ENCODE assay signal across 1 cellular context in the genomic region with DNA sequence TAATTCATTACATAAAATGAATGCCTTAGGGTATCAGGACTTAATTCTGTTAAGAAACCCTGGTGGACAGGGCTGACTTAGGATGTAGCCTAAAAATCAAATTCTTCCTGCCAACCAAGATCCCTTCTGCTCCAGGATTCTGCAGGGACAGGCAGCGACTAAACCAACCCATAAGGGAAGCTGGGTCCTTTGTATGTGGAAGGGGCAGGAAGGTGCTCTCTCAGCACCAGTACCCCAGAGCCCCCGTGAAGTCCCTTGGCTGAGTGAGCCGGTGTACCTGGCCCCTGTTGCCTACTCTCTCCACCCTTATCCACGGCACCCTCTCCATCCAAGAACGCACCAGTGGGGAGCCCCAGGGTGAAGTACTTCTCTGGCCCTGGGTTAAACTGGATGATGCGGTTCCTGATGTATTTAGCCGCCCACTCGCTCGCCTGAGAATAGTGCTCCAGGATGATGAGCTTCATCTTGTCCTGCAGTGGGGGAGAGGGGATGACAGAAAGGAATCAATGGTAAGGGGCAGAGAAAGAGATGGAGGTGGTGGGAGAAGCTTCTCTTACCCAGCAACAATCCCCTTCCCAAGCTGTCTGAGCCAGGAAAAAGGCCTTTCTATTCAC.
TF ChIP-seq lines count a peak whose summit lies in the region.

No MANE protein-coding gene starts in this region.

TF ChIP-seq in GM12878, 131 proteins besides CTCF, POLR2A, EP300 and RAD21:
- TF ChIP-seq, protein P1, sequence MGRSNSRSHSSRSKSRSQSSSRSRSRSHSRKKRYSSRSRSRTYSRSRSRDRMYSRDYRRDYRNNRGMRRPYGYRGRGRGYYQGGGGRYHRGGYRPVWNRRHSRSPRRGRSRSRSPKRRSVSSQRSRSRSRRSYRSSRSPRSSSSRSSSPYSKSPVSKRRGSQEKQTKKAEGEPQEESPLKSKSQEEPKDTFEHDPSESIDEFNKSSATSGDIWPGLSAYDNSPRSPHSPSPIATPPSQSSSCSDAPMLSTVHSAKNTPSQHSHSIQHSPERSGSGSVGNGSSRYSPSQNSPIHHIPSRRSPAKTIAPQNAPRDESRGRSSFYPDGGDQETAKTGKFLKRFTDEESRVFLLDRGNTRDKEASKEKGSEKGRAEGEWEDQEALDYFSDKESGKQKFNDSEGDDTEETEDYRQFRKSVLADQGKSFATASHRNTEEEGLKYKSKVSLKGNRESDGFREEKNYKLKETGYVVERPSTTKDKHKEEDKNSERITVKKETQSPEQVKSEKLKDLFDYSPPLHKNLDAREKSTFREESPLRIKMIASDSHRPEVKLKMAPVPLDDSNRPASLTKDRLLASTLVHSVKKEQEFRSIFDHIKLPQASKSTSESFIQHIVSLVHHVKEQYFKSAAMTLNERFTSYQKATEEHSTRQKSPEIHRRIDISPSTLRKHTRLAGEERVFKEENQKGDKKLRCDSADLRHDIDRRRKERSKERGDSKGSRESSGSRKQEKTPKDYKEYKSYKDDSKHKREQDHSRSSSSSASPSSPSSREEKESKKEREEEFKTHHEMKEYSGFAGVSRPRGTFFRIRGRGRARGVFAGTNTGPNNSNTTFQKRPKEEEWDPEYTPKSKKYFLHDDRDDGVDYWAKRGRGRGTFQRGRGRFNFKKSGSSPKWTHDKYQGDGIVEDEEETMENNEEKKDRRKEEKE (IDR thresholded peaks at IDR 0.05), result no peak
- TF ChIP-seq ETV6 (conservative IDR thresholded peaks at IDR 0.05 in 1 of 2, IDR thresholded peaks at IDR 0.05 in 1 of 2; ENCODE audit: borderline replicate concordance in 1 of 2, low read depth in 1 of 2) (no peak), HDGF (IDR thresholded peaks at IDR 0.05) (no peak), SIX5 (IDR thresholded peaks at IDR 0.05; ENCODE audit: low read depth, low read length, severe bottlenecking) (no peak), IKZF1 (conservative IDR thresholded peaks at IDR 0.05) (no peak), SMC3 (IDR thresholded peaks at IDR 0.05; ENCODE audit: borderline replicate concordance, low read length) (no peak), CREB1 (IDR thresholded peaks at IDR 0.05; ENCODE audit: low read depth) (no peak), NR2F1 (conservative IDR thresholded peaks at IDR 0.05) (no peak), ZNF274 (IDR thresholded peaks at IDR 0.05; ENCODE audit: insufficient read depth, insufficient read length) (no peak)
- TF ChIP-seq, protein P2, sequence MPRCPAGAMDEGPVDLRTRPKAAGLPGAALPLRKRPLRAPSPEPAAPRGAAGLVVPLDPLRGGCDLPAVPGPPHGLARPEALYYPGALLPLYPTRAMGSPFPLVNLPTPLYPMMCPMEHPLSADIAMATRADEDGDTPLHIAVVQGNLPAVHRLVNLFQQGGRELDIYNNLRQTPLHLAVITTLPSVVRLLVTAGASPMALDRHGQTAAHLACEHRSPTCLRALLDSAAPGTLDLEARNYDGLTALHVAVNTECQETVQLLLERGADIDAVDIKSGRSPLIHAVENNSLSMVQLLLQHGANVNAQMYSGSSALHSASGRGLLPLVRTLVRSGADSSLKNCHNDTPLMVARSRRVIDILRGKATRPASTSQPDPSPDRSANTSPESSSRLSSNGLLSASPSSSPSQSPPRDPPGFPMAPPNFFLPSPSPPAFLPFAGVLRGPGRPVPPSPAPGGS (IDR thresholded peaks at IDR 0.05; ENCODE audit: borderline replicate concordance, insufficient read depth, low read depth, low read length, poor library complexity, severe bottlenecking), result no peak
- TF ChIP-seq, protein P3, sequence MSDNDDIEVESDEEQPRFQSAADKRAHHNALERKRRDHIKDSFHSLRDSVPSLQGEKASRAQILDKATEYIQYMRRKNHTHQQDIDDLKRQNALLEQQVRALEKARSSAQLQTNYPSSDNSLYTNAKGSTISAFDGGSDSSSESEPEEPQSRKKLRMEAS (IDR thresholded peaks at IDR 0.05; ENCODE audit: low read depth, low read length), result no peak
- TF ChIP-seq, protein P4, sequence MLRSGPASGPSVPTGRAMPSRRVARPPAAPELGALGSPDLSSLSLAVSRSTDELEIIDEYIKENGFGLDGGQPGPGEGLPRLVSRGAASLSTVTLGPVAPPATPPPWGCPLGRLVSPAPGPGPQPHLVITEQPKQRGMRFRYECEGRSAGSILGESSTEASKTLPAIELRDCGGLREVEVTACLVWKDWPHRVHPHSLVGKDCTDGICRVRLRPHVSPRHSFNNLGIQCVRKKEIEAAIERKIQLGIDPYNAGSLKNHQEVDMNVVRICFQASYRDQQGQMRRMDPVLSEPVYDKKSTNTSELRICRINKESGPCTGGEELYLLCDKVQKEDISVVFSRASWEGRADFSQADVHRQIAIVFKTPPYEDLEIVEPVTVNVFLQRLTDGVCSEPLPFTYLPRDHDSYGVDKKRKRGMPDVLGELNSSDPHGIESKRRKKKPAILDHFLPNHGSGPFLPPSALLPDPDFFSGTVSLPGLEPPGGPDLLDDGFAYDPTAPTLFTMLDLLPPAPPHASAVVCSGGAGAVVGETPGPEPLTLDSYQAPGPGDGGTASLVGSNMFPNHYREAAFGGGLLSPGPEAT (IDR thresholded peaks at IDR 0.05; ENCODE audit: low read depth), result no peak
- TF ChIP-seq, protein P5, sequence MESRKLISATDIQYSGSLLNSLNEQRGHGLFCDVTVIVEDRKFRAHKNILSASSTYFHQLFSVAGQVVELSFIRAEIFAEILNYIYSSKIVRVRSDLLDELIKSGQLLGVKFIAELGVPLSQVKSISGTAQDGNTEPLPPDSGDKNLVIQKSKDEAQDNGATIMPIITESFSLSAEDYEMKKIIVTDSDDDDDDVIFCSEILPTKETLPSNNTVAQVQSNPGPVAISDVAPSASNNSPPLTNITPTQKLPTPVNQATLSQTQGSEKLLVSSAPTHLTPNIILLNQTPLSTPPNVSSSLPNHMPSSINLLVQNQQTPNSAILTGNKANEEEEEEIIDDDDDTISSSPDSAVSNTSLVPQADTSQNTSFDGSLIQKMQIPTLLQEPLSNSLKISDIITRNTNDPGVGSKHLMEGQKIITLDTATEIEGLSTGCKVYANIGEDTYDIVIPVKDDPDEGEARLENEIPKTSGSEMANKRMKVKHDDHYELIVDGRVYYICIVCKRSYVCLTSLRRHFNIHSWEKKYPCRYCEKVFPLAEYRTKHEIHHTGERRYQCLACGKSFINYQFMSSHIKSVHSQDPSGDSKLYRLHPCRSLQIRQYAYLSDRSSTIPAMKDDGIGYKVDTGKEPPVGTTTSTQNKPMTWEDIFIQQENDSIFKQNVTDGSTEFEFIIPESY (IDR thresholded peaks at IDR 0.05), result no peak
- TF ChIP-seq, protein P6, sequence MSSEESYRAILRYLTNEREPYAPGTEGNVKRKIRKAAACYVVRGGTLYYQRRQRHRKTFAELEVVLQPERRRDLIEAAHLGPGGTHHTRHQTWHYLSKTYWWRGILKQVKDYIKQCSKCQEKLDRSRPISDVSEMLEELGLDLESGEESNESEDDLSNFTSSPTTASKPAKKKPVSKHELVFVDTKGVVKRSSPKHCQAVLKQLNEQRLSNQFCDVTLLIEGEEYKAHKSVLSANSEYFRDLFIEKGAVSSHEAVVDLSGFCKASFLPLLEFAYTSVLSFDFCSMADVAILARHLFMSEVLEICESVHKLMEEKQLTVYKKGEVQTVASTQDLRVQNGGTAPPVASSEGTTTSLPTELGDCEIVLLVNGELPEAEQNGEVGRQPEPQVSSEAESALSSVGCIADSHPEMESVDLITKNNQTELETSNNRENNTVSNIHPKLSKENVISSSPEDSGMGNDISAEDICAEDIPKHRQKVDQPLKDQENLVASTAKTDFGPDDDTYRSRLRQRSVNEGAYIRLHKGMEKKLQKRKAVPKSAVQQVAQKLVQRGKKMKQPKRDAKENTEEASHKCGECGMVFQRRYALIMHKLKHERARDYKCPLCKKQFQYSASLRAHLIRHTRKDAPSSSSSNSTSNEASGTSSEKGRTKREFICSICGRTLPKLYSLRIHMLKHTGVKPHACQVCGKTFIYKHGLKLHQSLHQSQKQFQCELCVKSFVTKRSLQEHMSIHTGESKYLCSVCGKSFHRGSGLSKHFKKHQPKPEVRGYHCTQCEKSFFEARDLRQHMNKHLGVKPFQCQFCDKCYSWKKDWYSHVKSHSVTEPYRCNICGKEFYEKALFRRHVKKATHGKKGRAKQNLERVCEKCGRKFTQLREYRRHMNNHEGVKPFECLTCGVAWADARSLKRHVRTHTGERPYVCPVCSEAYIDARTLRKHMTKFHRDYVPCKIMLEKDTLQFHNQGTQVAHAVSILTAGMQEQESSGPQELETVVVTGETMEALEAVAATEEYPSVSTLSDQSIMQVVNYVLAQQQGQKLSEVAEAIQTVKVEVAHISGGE (CRISPR knock-in tag; IDR thresholded peaks at IDR 0.05), result no peak
- TF ChIP-seq, protein P7, sequence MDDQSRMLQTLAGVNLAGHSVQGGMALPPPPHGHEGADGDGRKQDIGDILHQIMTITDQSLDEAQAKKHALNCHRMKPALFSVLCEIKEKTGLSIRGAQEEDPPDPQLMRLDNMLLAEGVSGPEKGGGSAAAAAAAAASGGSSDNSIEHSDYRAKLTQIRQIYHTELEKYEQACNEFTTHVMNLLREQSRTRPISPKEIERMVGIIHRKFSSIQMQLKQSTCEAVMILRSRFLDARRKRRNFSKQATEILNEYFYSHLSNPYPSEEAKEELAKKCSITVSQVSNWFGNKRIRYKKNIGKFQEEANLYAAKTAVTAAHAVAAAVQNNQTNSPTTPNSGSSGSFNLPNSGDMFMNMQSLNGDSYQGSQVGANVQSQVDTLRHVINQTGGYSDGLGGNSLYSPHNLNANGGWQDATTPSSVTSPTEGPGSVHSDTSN (IDR thresholded peaks at IDR 0.05; ENCODE audit: insufficient replicate concordance, low read depth, low read length), result no peak
- TF ChIP-seq, protein P8, sequence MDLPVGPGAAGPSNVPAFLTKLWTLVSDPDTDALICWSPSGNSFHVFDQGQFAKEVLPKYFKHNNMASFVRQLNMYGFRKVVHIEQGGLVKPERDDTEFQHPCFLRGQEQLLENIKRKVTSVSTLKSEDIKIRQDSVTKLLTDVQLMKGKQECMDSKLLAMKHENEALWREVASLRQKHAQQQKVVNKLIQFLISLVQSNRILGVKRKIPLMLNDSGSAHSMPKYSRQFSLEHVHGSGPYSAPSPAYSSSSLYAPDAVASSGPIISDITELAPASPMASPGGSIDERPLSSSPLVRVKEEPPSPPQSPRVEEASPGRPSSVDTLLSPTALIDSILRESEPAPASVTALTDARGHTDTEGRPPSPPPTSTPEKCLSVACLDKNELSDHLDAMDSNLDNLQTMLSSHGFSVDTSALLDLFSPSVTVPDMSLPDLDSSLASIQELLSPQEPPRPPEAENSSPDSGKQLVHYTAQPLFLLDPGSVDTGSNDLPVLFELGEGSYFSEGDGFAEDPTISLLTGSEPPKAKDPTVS (IDR thresholded peaks at IDR 0.05; ENCODE audit: low read depth, low read length), result no peak
- TF ChIP-seq, protein P9, sequence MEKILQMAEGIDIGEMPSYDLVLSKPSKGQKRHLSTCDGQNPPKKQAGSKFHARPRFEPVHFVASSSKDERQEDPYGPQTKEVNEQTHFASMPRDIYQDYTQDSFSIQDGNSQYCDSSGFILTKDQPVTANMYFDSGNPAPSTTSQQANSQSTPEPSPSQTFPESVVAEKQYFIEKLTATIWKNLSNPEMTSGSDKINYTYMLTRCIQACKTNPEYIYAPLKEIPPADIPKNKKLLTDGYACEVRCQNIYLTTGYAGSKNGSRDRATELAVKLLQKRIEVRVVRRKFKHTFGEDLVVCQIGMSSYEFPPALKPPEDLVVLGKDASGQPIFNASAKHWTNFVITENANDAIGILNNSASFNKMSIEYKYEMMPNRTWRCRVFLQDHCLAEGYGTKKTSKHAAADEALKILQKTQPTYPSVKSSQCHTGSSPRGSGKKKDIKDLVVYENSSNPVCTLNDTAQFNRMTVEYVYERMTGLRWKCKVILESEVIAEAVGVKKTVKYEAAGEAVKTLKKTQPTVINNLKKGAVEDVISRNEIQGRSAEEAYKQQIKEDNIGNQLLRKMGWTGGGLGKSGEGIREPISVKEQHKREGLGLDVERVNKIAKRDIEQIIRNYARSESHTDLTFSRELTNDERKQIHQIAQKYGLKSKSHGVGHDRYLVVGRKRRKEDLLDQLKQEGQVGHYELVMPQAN (conservative IDR thresholded peaks at IDR 0.05), result no peak
